12 cellular contexts compared by ENCODE assay signal in genomic region chr18:75261430-75262223, GRCh38. TPM values are rescaled to one million over a fixed set of nuclear protein-coding genes. Genes with fewer than 3 reads are reported as not detected.
DNase-seq lines count a peak whose midpoint lies in the region; ATAC-seq and TF ChIP-seq lines count a peak whose summit lies in the region.
"Had no signal": no experiment of that assay in that cellular context is flagged by ENCODE, and none has a peak within 500 bp of the region (broad histone marks: within the 10 kb centered on the region; RNA-seq: fewer than 3 reads in every experiment).

No MANE protein-coding gene starts in this region.

- ATAC-seq in GM18508 (IDR thresholded peaks at IDR 0.05; ENCODE audit: insufficient read depth, unreplicated experiment) (peak; percentile 76), GM19467 (IDR thresholded peaks at IDR 0.05; ENCODE audit: unreplicated experiment) (peak; percentile 81), HG03060 (IDR thresholded peaks at IDR 0.05; ENCODE audit: low read depth, unreplicated experiment) (peak; percentile 78)
- no peak for ATAC-seq in activated CD8-positive, alpha-beta T cell treated with anti-CD3 and anti-CD28 coated beads, Interleukin-2, amount 10 ng/mL, durations not matched to agents 7 days and 5 days

- H3K4me3 ChIP-seq in mammary epithelial cell (replicated peaks in 1 of 3; ENCODE audit: insufficient read depth in 1 of 3, low read depth in 2 of 3, low read length in 3 of 3) = no peak overlapping the region

- in situ Hi-C loops in mammary epithelial cell (cut with MboI; ENCODE audit: low sequenced_read_pairs in 2 of 2) = no loop called here

- DNase-seq in activated CD8-positive, alpha-beta T cell treated with anti-CD3 and anti-CD28 coated beads, Interleukin-2, amount 10 ng/mL, durations not matched to agents 7 days and 5 days = no peak
- no peak for DNase-seq in mammary epithelial cell
- no peak for DNase-seq in posterior cingulate gyrus
- DNase-seq in NCI-H1105 (lab: John Stamatoyannopoulos, UW) = no peak
- no peak for DNase-seq in NCI-H226
- DNase-seq: aorta, mesendoderm, NCI-H526, trophoblast cell had no signal

- H3K9ac ChIP-seq in mammary epithelial cell (ENCODE audit: insufficient read depth, low read length) = no peak overlapping the region

- H3K4me2 ChIP-seq in mammary epithelial cell (ENCODE audit: insufficient read depth, low read depth, low read length) = no peak overlapping the region

- 88% methylated on average over 9 of the region's 9 CpGs for WGBS in mammary epithelial cell (ENCODE audit: low coverage, missing lambda C conversion rate)

- no peaks in the 10 kb centered on the region for H3K27me3 Mint-ChIP-seq in activated CD8-positive, alpha-beta T cell treated with anti-CD3 and anti-CD28 coated beads, Interleukin-2, amount 10 ng/mL, durations not matched to agents 7 days and 5 days (ENCODE audit: low read depth)

- POLR2A ChIA-PET in activated CD8-positive, alpha-beta T cell treated with anti-CD3 and anti-CD28 coated beads, Interleukin-2, amount 10 ng/mL, durations not matched to agents 7 days and 5 days (lab: Charles Lee) = interaction anchor here (0.8 kb wide), 1 partner anchor 13 kb away, joined by 3 read pairs; no protein-coding TSS in a partner anchor

- CTCF ChIA-PET in activated CD8-positive, alpha-beta T cell treated with anti-CD3 and anti-CD28 coated beads, Interleukin-2, amount 10 ng/mL, durations not matched to agents 7 days and 5 days (lab: Charles Lee) = no interaction called here
- CTCF ChIA-PET in mammary epithelial cell (lab: Charles Lee; ENCODE audit: low non-redundant PET) = no interaction called here

- no TSS peak for BruUV-seq in mammary epithelial cell (replicated peaks; lab: Mats Ljungman, UMichigan)

- no peaks in the 10 kb centered on the region for H3K36me3 ChIP-seq in mammary epithelial cell (ENCODE audit: insufficient read depth, low read length)

- H3K9me3 Mint-ChIP-seq in activated CD8-positive, alpha-beta T cell treated with anti-CD3 and anti-CD28 coated beads, Interleukin-2, amount 10 ng/mL, durations not matched to agents 7 days and 5 days (ENCODE audit: insufficient read depth) = no peaks in the 10 kb centered on the region

- no peaks in the 10 kb centered on the region for H4K20me1 ChIP-seq in mammary epithelial cell (ENCODE audit: insufficient read depth, low read length)

- dilution Hi-C loops in mammary epithelial cell (cut with HindIII; ENCODE audit: low sequenced_read_pairs) = loop anchor here (10.0 kb wide), 1 partner anchor 413 kb away; no protein-coding TSS in a partner anchor

- H3K27ac Mint-ChIP-seq in activated CD8-positive, alpha-beta T cell treated with anti-CD3 and anti-CD28 coated beads, Interleukin-2, amount 10 ng/mL, durations not matched to agents 7 days and 5 days = peak overlapping the region; percentile 5

- no peak overlapping the region for H2AFZ ChIP-seq in mammary epithelial cell (ENCODE audit: low read depth, low read length)

- H3K4me3 Mint-ChIP-seq in activated CD8-positive, alpha-beta T cell treated with anti-CD3 and anti-CD28 coated beads, Interleukin-2, amount 10 ng/mL, durations not matched to agents 7 days and 5 days = no peak overlapping the region

- intact Hi-C loops in mammary epithelial cell (cut with micrococcal nuclease) = no loop called here
- intact Hi-C loops in posterior cingulate gyrus (cut with DNase I) = no loop called here

- TF ChIP-seq CTCF in mammary epithelial cell (conservative IDR thresholded peaks at IDR 0.05 in 1 of 2, IDR thresholded peaks at IDR 0.05 in 1 of 2; ENCODE audit: extremely low read depth in 1 of 2, insufficient read depth in 1 of 2, low read depth in 1 of 2, low read length in 2 of 2) = no peak

- no peaks in the 10 kb centered on the region for H3K79me2 ChIP-seq in mammary epithelial cell (ENCODE audit: insufficient read depth, low read length)

- H3K27ac ChIP-seq in mammary epithelial cell (ENCODE audit: insufficient read depth, low read depth, low read length) = no peak overlapping the region

- H3K4me1 Mint-ChIP-seq in activated CD8-positive, alpha-beta T cell treated with anti-CD3 and anti-CD28 coated beads, Interleukin-2, amount 10 ng/mL, durations not matched to agents 7 days and 5 days (ENCODE audit: low read depth) = peaks cover 3% of the 10 kb centered on the region

- no peaks in the 10 kb centered on the region for H3K27me3 ChIP-seq in mammary epithelial cell (ENCODE audit: insufficient read depth, low read length)

- H3K9me3 ChIP-seq in mammary epithelial cell (replicated peaks; ENCODE audit: insufficient read depth, low read length) = no peaks in the 10 kb centered on the region

- H3K4me1 ChIP-seq in mammary epithelial cell (ENCODE audit: insufficient read depth, low read length) = no peaks in the 10 kb centered on the region

- no peaks in the 10 kb centered on the region for H3K36me3 Mint-ChIP-seq in activated CD8-positive, alpha-beta T cell treated with anti-CD3 and anti-CD28 coated beads, Interleukin-2, amount 10 ng/mL, durations not matched to agents 7 days and 5 days (ENCODE audit: low read depth)

RNA-seq across cellular contexts. Expression of gene TSHZ1, which starts 51.0 kb away (rescaled TPM):
- 10 to 100 TPM; 16.7 to 16.8 TPM for total RNA-seq in activated CD8-positive, alpha-beta T cell treated with anti-CD3 and anti-CD28 coated beads, Interleukin-2, amount 10 ng/mL, durations not matched to agents 7 days and 5 days
- 1 to 10 TPM; 4.7 to 8.1 TPM for total RNA-seq in mammary epithelial cell
- 2.0 TPM for polyA plus RNA-seq in mammary epithelial cell
- polyA minus RNA-seq in mammary epithelial cell = 7.0 TPM

RNA-seq across cellular contexts. Expression of gene PTGR3, which starts 52.7 kb away (rescaled TPM):
- 10 to 100 TPM; 21.8 to 21.9 TPM for total RNA-seq in activated CD8-positive, alpha-beta T cell treated with anti-CD3 and anti-CD28 coated beads, Interleukin-2, amount 10 ng/mL, durations not matched to agents 7 days and 5 days
- total RNA-seq in mammary epithelial cell = 10 to 100 TPM; 15.2 to 29.4 TPM
- 31.3 TPM for polyA plus RNA-seq in mammary epithelial cell
- 27.9 TPM for polyA minus RNA-seq in mammary epithelial cell
